ENCODE assay signal across 8 cellular contexts in the genomic region with DNA sequence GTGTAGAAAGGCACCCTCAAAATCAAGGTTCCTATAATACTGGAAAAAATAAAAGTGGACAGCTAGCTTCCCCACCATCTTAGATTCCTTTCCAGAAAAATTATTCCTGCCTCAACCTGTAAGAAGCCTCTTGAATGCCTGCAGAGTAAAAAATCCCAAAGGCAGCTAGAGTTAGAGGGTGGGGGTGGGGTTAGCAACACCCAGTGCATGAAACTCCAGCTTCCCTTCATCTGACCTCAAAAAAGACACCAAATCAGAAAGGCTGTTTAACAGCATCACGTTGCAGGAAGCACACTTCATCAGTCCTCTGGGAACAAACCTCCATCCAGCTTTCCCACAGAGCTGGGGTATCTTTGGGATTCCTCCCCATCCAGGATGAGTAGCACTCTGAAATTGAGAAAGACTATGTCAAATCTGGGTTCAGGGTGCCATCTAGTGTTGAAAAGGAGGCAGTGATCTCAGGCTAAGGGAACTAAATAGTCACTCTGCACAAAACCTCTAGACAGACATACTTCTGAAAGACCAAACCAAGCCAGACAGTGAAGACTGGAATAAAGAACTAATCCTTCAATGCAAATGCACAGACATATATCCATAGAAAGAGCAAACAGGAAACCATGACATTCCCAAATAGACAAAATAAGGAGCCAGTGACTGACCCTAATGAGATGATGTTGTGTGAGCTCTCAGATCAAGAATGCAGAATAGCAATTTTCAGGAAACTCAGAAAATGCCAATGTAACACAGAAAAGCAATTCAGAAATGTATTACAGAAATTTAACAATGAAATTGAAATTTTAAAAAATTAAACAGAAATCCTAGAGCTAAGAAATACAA.
A peak's percentile ranks its signal among the peaks of the same experiment; 100 is the strongest.
DNase-seq lines count a peak whose midpoint lies in the region; ATAC-seq and TF ChIP-seq lines count a peak whose summit lies in the region.

No MANE protein-coding gene starts in this region.

- peak; percentile 71 for ATAC-seq in HG02938 (IDR thresholded peaks at IDR 0.05; ENCODE audit: unreplicated experiment)
- ATAC-seq in HG03439 (IDR thresholded peaks at IDR 0.05; ENCODE audit: unreplicated experiment): no peak

- peak; percentile 76 for DNase-seq in AG08395 (ENCODE audit: low spot score)
- DNase-seq in GM10266 (ENCODE audit: extremely low spot score): peak; percentile 11
- peak; percentile 10 for DNase-seq in NCI-H526 treated with DMSO at 0.1 percent for 48 hours (lab: John Stamatoyannopoulos, UW)
- DNase-seq in kidney epithelial cell (ENCODE audit: low read depth): no peak
- no peak for DNase-seq in activated T-helper 2 cell treated with anti-CD3 and anti-CD28 coated beads, Interferon-gamma antibody, Interleukin-2, Interleukin-4, amounts not matched to agents 10 μg/mL and 5 μg/mL and 100 μg/mL, durations not matched to agents 14 hours and 24 hours and 36 hours (ENCODE audit: low spot score)

- intact Hi-C loops in activated T-helper 2 cell treated with anti-CD3 and anti-CD28 coated beads, Interferon-gamma antibody, Interleukin-2, Interleukin-4, amounts not matched to agents 10 μg/mL and 5 μg/mL and 100 μg/mL, durations not matched to agents 14 hours and 24 hours and 36 hours (cut with micrococcal nuclease): no loop called here

- no peaks in the 10 kb centered on the region for H3K27me3 ChIP-seq in kidney epithelial cell (ENCODE audit: control insufficient read depth, insufficient read depth, low read length)

- H3K9me3 Mint-ChIP-seq in brain: peaks cover 43 to 79% (median 68%) of the 10 kb centered on the region in 5 experiments
- peaks cover 20% of the 10 kb centered on the region for H3K9me3 Mint-ChIP-seq in activated T-helper 2 cell treated with anti-CD3 and anti-CD28 coated beads, Interferon-gamma antibody, Interleukin-2, Interleukin-4, amounts not matched to agents 10 μg/mL and 5 μg/mL and 100 μg/mL, durations not matched to agents 14 hours and 24 hours and 36 hours

- H3K27ac Mint-ChIP-seq in brain: no peak overlapping the region
- no peak overlapping the region for H3K27ac Mint-ChIP-seq in activated T-helper 2 cell treated with anti-CD3 and anti-CD28 coated beads, Interferon-gamma antibody, Interleukin-2, Interleukin-4, amounts not matched to agents 10 μg/mL and 5 μg/mL and 100 μg/mL, durations not matched to agents 14 hours and 24 hours and 36 hours

- peaks cover 4% of the 10 kb centered on the region for H3K27me3 Mint-ChIP-seq in brain
- H3K27me3 Mint-ChIP-seq in activated T-helper 2 cell treated with anti-CD3 and anti-CD28 coated beads, Interferon-gamma antibody, Interleukin-2, Interleukin-4, amounts not matched to agents 10 μg/mL and 5 μg/mL and 100 μg/mL, durations not matched to agents 14 hours and 24 hours and 36 hours (ENCODE audit: low read depth): no peaks in the 10 kb centered on the region

- H3K4me3 ChIP-seq in kidney epithelial cell (ENCODE audit: low read depth, low read length): no peak overlapping the region

- H3K36me3 ChIP-seq in kidney epithelial cell (ENCODE audit: control insufficient read depth, insufficient read depth, low read length): no peaks in the 10 kb centered on the region

- peaks cover 100% of the 10 kb centered on the region for H3K36me3 Mint-ChIP-seq in brain
- H3K36me3 Mint-ChIP-seq in activated T-helper 2 cell treated with anti-CD3 and anti-CD28 coated beads, Interferon-gamma antibody, Interleukin-2, Interleukin-4, amounts not matched to agents 10 μg/mL and 5 μg/mL and 100 μg/mL, durations not matched to agents 14 hours and 24 hours and 36 hours (ENCODE audit: low read depth): peaks cover 41% of the 10 kb centered on the region

- no peak overlapping the region for H3K4me3 Mint-ChIP-seq in brain
- H3K4me3 Mint-ChIP-seq in activated T-helper 2 cell treated with anti-CD3 and anti-CD28 coated beads, Interferon-gamma antibody, Interleukin-2, Interleukin-4, amounts not matched to agents 10 μg/mL and 5 μg/mL and 100 μg/mL, durations not matched to agents 14 hours and 24 hours and 36 hours (ENCODE audit: low read depth): no peak overlapping the region

- TF ChIP-seq CTCF in GM10266 (IDR thresholded peaks at IDR 0.05; ENCODE audit: control insufficient read depth, insufficient read depth, low read depth, missing control alignments): peak; percentile 41
- peak; percentile 46 to 49 for TF ChIP-seq CTCF in brain (conservative IDR thresholded peaks at IDR 0.05)
- TF ChIP-seq CTCF in kidney epithelial cell (IDR thresholded peaks at IDR 0.05; ENCODE audit: insufficient read depth, low read length, poor library complexity, severe bottlenecking): peak; percentile 63

- no peaks in the 10 kb centered on the region for H3K4me1 Mint-ChIP-seq in brain
- peaks cover 4% of the 10 kb centered on the region for H3K4me1 Mint-ChIP-seq in activated T-helper 2 cell treated with anti-CD3 and anti-CD28 coated beads, Interferon-gamma antibody, Interleukin-2, Interleukin-4, amounts not matched to agents 10 μg/mL and 5 μg/mL and 100 μg/mL, durations not matched to agents 14 hours and 24 hours and 36 hours (ENCODE audit: low read depth)

Comparison
In these comparisons a context has a peak if more than half of its experiments do, and no peak if none do; other contexts are left out.
1. DNase-seq: peak in AG08395 (single experiment), GM10266 (single experiment) and NCI-H526 treated with DMSO at 0.1 percent for 48 hours (single experiment); none in kidney epithelial cell (single experiment) and activated T-helper 2 cell treated with anti-CD3 and anti-CD28 coated beads, Interferon-gamma antibody, Interleukin-2, Interleukin-4, amounts not matched to agents 10 μg/mL and 5 μg/mL and 100 μg/mL, durations not matched to agents 14 hours and 24 hours and 36 hours (single experiment).
2. Peak in every context shown above with its lines, with median percentiles within 50 percentile points of each other: CTCF ChIP-seq.